Comparison of ENCODE assay signal across 2 cellular contexts in genomic region chr9:132590318-132591182, GRCh38.
TF ChIP-seq lines count a peak whose summit lies in the region.

No MANE protein-coding gene starts in this region.

TF ChIP-seq in IMR-90, 13 proteins besides CTCF, POLR2A, EP300 and RAD21:
- TF ChIP-seq NFE2L2 (IDR thresholded peaks at IDR 0.05; ENCODE audit: low read depth, low read length) (no peak), ELK1 (IDR thresholded peaks at IDR 0.05; ENCODE audit: borderline replicate concordance, low read depth, low read length) (no peak), BHLHE40 (IDR thresholded peaks at IDR 0.05; ENCODE audit: low read depth, low read length) (no peak), USF2 (IDR thresholded peaks at IDR 0.05; ENCODE audit: low read depth, low read length) (no peak)

TF ChIP-seq in endothelial cell of umbilical vein, 7 proteins besides CTCF, POLR2A, EP300 and RAD21:
- TF ChIP-seq POLR2AphosphoS5 (IDR thresholded peaks at IDR 0.05; ENCODE audit: insufficient read depth, low read depth, low read length) (no peak), JUN (IDR thresholded peaks at IDR 0.05; ENCODE audit: borderline replicate concordance, insufficient read depth, insufficient read length, low read depth) (no peak), MYC (IDR thresholded peaks at IDR 0.05; ENCODE audit: low read depth, low read length) (no peak), EZH2 (IDR thresholded peaks at IDR 0.05; ENCODE audit: borderline replicate concordance, low read depth, low read length, severe bottlenecking) (peak; percentile 90), FOS (IDR thresholded peaks at IDR 0.05; ENCODE audit: borderline replicate concordance, insufficient read depth, low read length) (no peak), GATA2 (IDR thresholded peaks at IDR 0.05; ENCODE audit: insufficient read depth, insufficient read length, low read depth, low read length) (no peak)
- TF ChIP-seq, protein P1, sequence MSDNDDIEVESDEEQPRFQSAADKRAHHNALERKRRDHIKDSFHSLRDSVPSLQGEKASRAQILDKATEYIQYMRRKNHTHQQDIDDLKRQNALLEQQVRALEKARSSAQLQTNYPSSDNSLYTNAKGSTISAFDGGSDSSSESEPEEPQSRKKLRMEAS (IDR thresholded peaks at IDR 0.05; ENCODE audit: insufficient read depth, insufficient read length): no peak
